Comparison of ENCODE assay signal across 8 cellular contexts in genomic region chr12:109477185-109477962, GRCh38. TPM values are rescaled to one million over a fixed set of nuclear protein-coding genes. Genes with fewer than 3 reads are reported as not detected.
A peak's percentile ranks its signal among the peaks of the same experiment; 100 is the strongest.
DNase-seq lines count a peak whose midpoint lies in the region; ATAC-seq and TF ChIP-seq lines count a peak whose summit lies in the region.

A gene with protein sequence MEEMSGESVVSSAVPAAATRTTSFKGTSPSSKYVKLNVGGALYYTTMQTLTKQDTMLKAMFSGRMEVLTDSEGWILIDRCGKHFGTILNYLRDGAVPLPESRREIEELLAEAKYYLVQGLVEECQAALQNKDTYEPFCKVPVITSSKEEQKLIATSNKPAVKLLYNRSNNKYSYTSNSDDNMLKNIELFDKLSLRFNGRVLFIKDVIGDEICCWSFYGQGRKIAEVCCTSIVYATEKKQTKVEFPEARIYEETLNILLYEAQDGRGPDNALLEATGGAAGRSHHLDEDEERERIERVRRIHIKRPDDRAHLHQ (minus strand): TSS chr12:109477300. CDS start chr12:109477262, 38 bp downstream.
Gene UBE3B (plus strand): TSS chr12:109477634. CDS start chr12:109483552, 5,918 bp downstream.

- peak; percentile 75 for DNase-seq in DMS114 treated with DMSO at 0.1 percent for 48 hours (lab: John Stamatoyannopoulos, UW; ENCODE audit: unreplicated experiment)
- peak; percentile 91 for DNase-seq in OCI-M1 (lab: John Stamatoyannopoulos, UW)
- DNase-seq in activated T-cell treated with anti-CD3 and anti-CD28 coated beads for 1 hour (ENCODE audit: low read depth): peak; percentile 76
- DNase-seq in epidermal melanocyte (ENCODE audit: insufficient read length, low spot score): peak; percentile 81
- DNase-seq in stimulated activated CD8-positive, alpha-beta memory T cell treated with anti-CD3 and anti-CD28 coated beads, Interleukin-2, amount 100 ng/mL, for 48 hours (ENCODE audit: low read depth in 2 of 2): peak; percentile 83

- peak within 1 kb of the TSS; percentile 92 for H3K4me3 ChIP-seq in mononuclear cell (ENCODE audit: low read length)

- peak; percentile 94 for ATAC-seq in GM21619 (IDR thresholded peaks at IDR 0.05; ENCODE audit: unreplicated experiment)

- no peaks in the 10 kb centered on the region for H3K27me3 ChIP-seq in mononuclear cell (ENCODE audit: insufficient read depth, low read length)

- TF ChIP-seq EP300 in Ishikawa (IDR thresholded peaks at IDR 0.05; ENCODE audit: borderline replicate concordance): peak; percentile 36; the same call in 1 of the 2 replicates

- no peaks in the 10 kb centered on the region for H3K9me3 ChIP-seq in mononuclear cell (ENCODE audit: low read depth, low read length)

- H3K4me1 ChIP-seq in mononuclear cell (ENCODE audit: insufficient read depth, low read length): peaks cover 36% of the 10 kb centered on the region

- 0 out of 2 replicates have a peak, but pooled peaks have one; percentile 3 for TF ChIP-seq RAD21 in Ishikawa (IDR thresholded peaks at IDR 0.05; ENCODE audit: low read depth)

TF ChIP-seq in Ishikawa, 13 proteins besides CTCF, POLR2A, EP300 and RAD21:
- 0 out of 2 replicates have a peak, but pooled peaks have one; percentile 56 for TF ChIP-seq FOXM1 (IDR thresholded peaks at IDR 0.05; ENCODE audit: borderline replicate concordance, low read depth)
- peak; percentile 68 for TF ChIP-seq CREB1 (IDR thresholded peaks at IDR 0.05; ENCODE audit: low read depth)
- TF ChIP-seq EGR1 (IDR thresholded peaks at IDR 0.05): peak; percentile 53
- peak; percentile 100 for TF ChIP-seq TAF1 (IDR thresholded peaks at IDR 0.05; ENCODE audit: low read depth)
- peak; percentile 56; the same call in 1 of the 2 replicates for TF ChIP-seq MAX (IDR thresholded peaks at IDR 0.05)
- TF ChIP-seq NFIC (IDR thresholded peaks at IDR 0.05): no peak
- TF ChIP-seq TCF12 (IDR thresholded peaks at IDR 0.05; ENCODE audit: low read depth): peak; percentile 64
- peak; percentile 63 for TF ChIP-seq ZBTB7A (IDR thresholded peaks at IDR 0.05; ENCODE audit: low read depth)
- no peak for TF ChIP-seq REST (IDR thresholded peaks at IDR 0.05; ENCODE audit: low read depth)
- no peak for TF ChIP-seq TEAD4 (IDR thresholded peaks at IDR 0.05)
- peak; percentile 41; the same call in 1 of the 2 replicates for TF ChIP-seq USF1 (IDR thresholded peaks at IDR 0.05)
- TF ChIP-seq YY1 (IDR thresholded peaks at IDR 0.05; ENCODE audit: low read depth): peak; percentile 99
- TF ChIP-seq CEBPB (IDR thresholded peaks at IDR 0.05): no peak

RNA-seq across cellular contexts. Expression of the first gene that starts in this region (rescaled TPM):
- total RNA-seq in mononuclear cell: 39.3 TPM

RNA-seq across cellular contexts. Expression of gene UBE3B, which starts in this region (rescaled TPM):
- 14.8 TPM for total RNA-seq in mononuclear cell

Comparison
In these comparisons a context has a peak if more than half of its experiments do, and no peak if none do; other contexts are left out.
1. Peak in every context shown above with its lines: DNase-seq, ATAC-seq and H3K4me3 ChIP-seq.